ENCODE assay signal across 1 cellular context in genomic region chr22:48663297-48663696, GRCh38.
TF ChIP-seq lines count a peak whose summit lies in the region.

No MANE protein-coding gene starts in this region.

TF ChIP-seq in K562, 482 proteins besides CTCF, POLR2A, EP300 and RAD21 (continued from another document):
- no peak for TF ChIP-seq CUX1 (CRISPR knock-in tag; IDR thresholded peaks at IDR 0.05)
- TF ChIP-seq E2F8 (IDR thresholded peaks at IDR 0.05; ENCODE audit: low read depth, partially characterized antibody), result no peak
- TF ChIP-seq CBX5 (IDR thresholded peaks at IDR 0.05; ENCODE audit: borderline replicate concordance, low read depth), result no peak
- TF ChIP-seq GATAD2A (IDR thresholded peaks at IDR 0.05), result no peak
- no peak for TF ChIP-seq DLX4 (CRISPR knock-in tag; IDR thresholded peaks at IDR 0.05)
